9 cellular contexts compared by ENCODE assay signal in the genomic region with DNA sequence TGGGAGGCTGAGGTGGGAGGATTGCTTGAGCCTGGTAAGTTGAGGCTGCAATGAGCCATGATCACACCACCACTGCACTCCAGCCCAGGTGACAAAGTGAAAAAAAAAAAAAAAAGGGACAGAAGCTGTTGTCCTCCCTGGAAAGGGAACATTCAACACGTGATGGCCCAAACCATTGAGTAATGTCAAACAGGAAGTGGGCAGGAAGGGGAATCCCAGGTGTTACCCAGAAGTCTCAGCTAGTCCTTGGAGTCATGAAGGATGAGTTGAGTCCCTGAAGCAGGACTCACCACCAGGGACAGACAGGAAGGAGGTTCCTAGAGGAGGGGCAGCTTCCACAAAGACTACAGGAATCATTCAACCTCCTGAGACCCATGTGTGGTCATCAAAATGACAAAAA. TPM values are rescaled to one million over a fixed set of nuclear protein-coding genes. Genes with fewer than 3 reads are reported as not detected.
DNase-seq lines count a peak whose midpoint lies in the region; ATAC-seq and TF ChIP-seq lines count a peak whose summit lies in the region.
"Had no signal": no experiment of that assay in that cellular context is flagged by ENCODE, and none has a peak within 500 bp of the region (broad histone marks: within the 10 kb centered on the region; RNA-seq: fewer than 3 reads in every experiment).

No MANE protein-coding gene starts in this region.

- no peak overlapping the region for H3K9ac ChIP-seq in PC-3 (ENCODE audit: low read length)

- no peaks in the 10 kb centered on the region for H3K4me1 ChIP-seq in PC-3 (ENCODE audit: insufficient read depth, low read length)
- H3K4me1 ChIP-seq: tibial nerve had no signal

- peak; percentile 43 for ATAC-seq in CD4-positive, alpha-beta T cell (ENCODE audit: poor library complexity)
- ATAC-seq in GM21723 (IDR thresholded peaks at IDR 0.05; ENCODE audit: unreplicated experiment) (peak; percentile 54), PC-3 (no peak; the same call in 1 of the 2 replicates)

- no peak overlapping the region for H2AFZ ChIP-seq in PC-3 (ENCODE audit: low read length)

- intact Hi-C loops in CD4-positive, alpha-beta T cell (cut with DNase I, micrococcal nuclease) = no loop called here
- intact Hi-C loops in PC-3 (cut with micrococcal nuclease) = no loop called here

- H3F3A ChIP-seq in PC-3 (ENCODE audit: low read length, unreplicated experiment) = no peaks in the 10 kb centered on the region

- H3K4me3 Mint-ChIP-seq in CD4-positive, alpha-beta T cell = no peak overlapping the region

- H3K36me3 Mint-ChIP-seq in CD4-positive, alpha-beta T cell (ENCODE audit: low read depth) = no peaks in the 10 kb centered on the region

- no peaks in the 10 kb centered on the region for H3K79me2 ChIP-seq in PC-3 (ENCODE audit: low read length)

- H4K20me1 ChIP-seq in PC-3 (ENCODE audit: low read length) = no peaks in the 10 kb centered on the region

- no peaks in the 10 kb centered on the region for H3K9me3 ChIP-seq in CD4-positive, alpha-beta T cell (ENCODE audit: control insufficient read depth, low read length)
- H3K9me3 ChIP-seq in PC-3 (ENCODE audit: low read length) = no peaks in the 10 kb centered on the region

- peaks cover 12% of the 10 kb centered on the region for H3K4me1 Mint-ChIP-seq in CD4-positive, alpha-beta T cell (ENCODE audit: low read depth)

- DNase-seq in CD4-positive, alpha-beta T cell = no peak
- DNase-seq in PC-3 (peak; percentile 39), kidney tubule cell (ENCODE audit: low spot score) (peak; percentile 96), NCI-H1436 treated with DMSO at 0.1 percent for 48 hours (lab: John Stamatoyannopoulos, UW) (no peak), SK-N-DZ (ENCODE audit: low spot score) (no peak), NCI-H345 treated with DMSO at 0.1 percent for 48 hours (lab: John Stamatoyannopoulos, UW; ENCODE audit: unreplicated experiment) (no peak)
- no peak for DNase-seq in activated effector memory CD4-positive, alpha-beta T cell treated with Interleukin-2 at 50 U/mL for 16 hours

- no peak overlapping the region for H3K4me2 ChIP-seq in PC-3 (ENCODE audit: low read length)

- CTCF ChIA-PET in CD4-positive, alpha-beta T cell (lab: Charles Lee) = no interaction called here
- CTCF ChIA-PET in PC-3 (lab: Charles Lee) = no interaction called here

- no peaks in the 10 kb centered on the region for H3K27me3 ChIP-seq in CD4-positive, alpha-beta T cell (ENCODE audit: control insufficient read depth, insufficient read depth, low read length)
- H3K27me3 ChIP-seq in PC-3 (ENCODE audit: low read length) = no peaks in the 10 kb centered on the region
- H3K27me3 ChIP-seq: tibial nerve had no signal

- TF ChIP-seq CTCF in CD4-positive, alpha-beta T cell (IDR thresholded peaks at IDR 0.05) = no peak
- TF ChIP-seq CTCF in PC-3 (conservative IDR thresholded peaks at IDR 0.05; ENCODE audit: low read depth, low read length) = no peak

- H3K27ac ChIP-seq in CD4-positive, alpha-beta T cell (ENCODE audit: low read depth, low read length) = no peak overlapping the region
- H3K27ac ChIP-seq in PC-3 (ENCODE audit: low read length) = no peak overlapping the region
- H3K27ac ChIP-seq: tibial nerve had no signal

- no peak overlapping the region for H3K4me3 ChIP-seq in PC-3 (ENCODE audit: low read length)
- H3K4me3 ChIP-seq: tibial nerve had no signal

- no peak overlapping the region for H3K27ac Mint-ChIP-seq in CD4-positive, alpha-beta T cell

- H3K27me3 Mint-ChIP-seq in CD4-positive, alpha-beta T cell = no peaks in the 10 kb centered on the region

- no TSS peak for BruUV-seq in PC-3 (replicated peaks; lab: Mats Ljungman, UMichigan)

- POLR2A ChIA-PET in CD4-positive, alpha-beta T cell (lab: Charles Lee) = interaction anchor here (0.7 kb wide), 1 partner anchor 26 kb away, joined by 3 read pairs; no protein-coding TSS in a partner anchor
- POLR2A ChIA-PET in PC-3 (lab: Charles Lee; ENCODE audit: unreplicated experiment) = no interaction called here

- no peaks in the 10 kb centered on the region for H3K36me3 ChIP-seq in PC-3 (ENCODE audit: low read depth, low read length)
- H3K36me3 ChIP-seq: tibial nerve had no signal

- no peaks in the 10 kb centered on the region for H3K9me2 ChIP-seq in PC-3 (replicated peaks; ENCODE audit: low read length)

- no peaks in the 10 kb centered on the region for H3K9me3 Mint-ChIP-seq in CD4-positive, alpha-beta T cell

RNA-seq across cellular contexts. Expression of a gene that starts 19.8 kb away (rescaled TPM):
- 10 to 100 TPM; 33.5 to 35.3 TPM for total RNA-seq in CD4-positive, alpha-beta T cell
- total RNA-seq in PC-3 (2014; rRNA removed) = 25.7 and 43.7 TPM in 2 replicates
- polyA plus RNA-seq in SK-N-DZ (2014; cell fraction: cytosol; rRNA removed) = 7.1 and 11.8 TPM in 2 replicates
- polyA plus RNA-seq in SK-N-DZ (2014; cell fraction: nucleus; rRNA removed) = 4.8 and 16.4 TPM in 2 replicates

Comparison
In these comparisons a context has a peak if more than half of its experiments do, and no peak if none do; other contexts are left out.
1. DNase-seq: peak in PC-3 (single experiment) and kidney tubule cell (single experiment); none in CD4-positive, alpha-beta T cell (0 of 10), NCI-H1436 treated with DMSO at 0.1 percent for 48 hours (single experiment), SK-N-DZ (single experiment), activated effector memory CD4-positive, alpha-beta T cell treated with Interleukin-2 at 50 U/mL for 16 hours (single experiment) and NCI-H345 treated with DMSO at 0.1 percent for 48 hours (single experiment).